In the genomic region with DNA sequence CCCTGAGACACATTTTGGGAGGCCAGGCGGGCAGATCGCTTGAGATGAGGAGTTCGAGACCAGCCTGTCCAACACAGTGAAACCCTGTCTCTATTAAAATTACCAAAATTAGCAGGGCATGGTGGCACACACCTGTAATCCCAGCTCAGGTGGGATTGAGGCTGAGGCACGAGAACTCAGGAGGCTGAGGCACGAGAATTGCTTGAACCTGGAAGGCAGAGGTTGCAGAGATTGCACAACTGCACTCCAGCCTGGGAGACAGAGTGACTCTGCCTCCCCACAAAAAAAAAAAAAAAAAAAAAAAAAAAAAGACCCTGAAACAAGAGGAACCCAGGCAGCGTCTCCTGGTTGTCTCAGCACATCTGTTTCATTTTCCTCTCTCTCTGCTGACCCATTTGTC, we compare ENCODE assay signal across 20 cellular contexts. TPM values are rescaled to one million over a fixed set of nuclear protein-coding genes. Genes with fewer than 3 reads are reported as not detected.
DNase-seq lines count a peak whose midpoint lies in the region; ATAC-seq and TF ChIP-seq lines count a peak whose summit lies in the region.
"Had no signal": no experiment of that assay in that cellular context is flagged by ENCODE, and none has a peak within 500 bp of the region (broad histone marks: within the 10 kb centered on the region; RNA-seq: fewer than 3 reads in every experiment).

No MANE protein-coding gene starts in this region.

- in situ Hi-C loops in mammary epithelial cell (cut with MboI; ENCODE audit: low sequenced_read_pairs in 2 of 2), result loop anchor here in 1 of 2 donors (10.0 kb wide), 1 partner anchor 517 kb away; no protein-coding TSS in a partner anchor

- H3K9me3 Mint-ChIP-seq in MCF 10A (ENCODE audit: unreplicated experiment), result no peaks in the 10 kb centered on the region
- no peaks in the 10 kb centered on the region for H3K9me3 Mint-ChIP-seq in chondrocyte (ENCODE audit: low read depth)
- H3K9me3 Mint-ChIP-seq: CD4-positive, CD25-positive, alpha-beta regulatory T cell had no signal

- peak overlapping the region; percentile 35 for H3K27ac Mint-ChIP-seq in MCF 10A (ENCODE audit: low read depth, unreplicated experiment)
- H3K27ac Mint-ChIP-seq in chondrocyte (ENCODE audit: unreplicated experiment), result peak overlapping the region; percentile 58

- no peak overlapping the region for H3K9ac ChIP-seq in mammary epithelial cell (ENCODE audit: insufficient read depth, low read length)

- H3K4me3 Mint-ChIP-seq in MCF 10A (ENCODE audit: unreplicated experiment), result no peak overlapping the region
- H3K4me3 Mint-ChIP-seq in chondrocyte (ENCODE audit: unreplicated experiment), result no peak overlapping the region
- H3K4me3 Mint-ChIP-seq: CD4-positive, CD25-positive, alpha-beta regulatory T cell had no signal

- dilution Hi-C loops in mammary epithelial cell (cut with HindIII; ENCODE audit: low sequenced_read_pairs), result no loop called here

- H3K27me3 ChIP-seq in mammary epithelial cell (ENCODE audit: insufficient read depth, low read length) (no peaks in the 10 kb centered on the region), neutrophil (no peaks in the 10 kb centered on the region)
- H3K27me3 ChIP-seq: BE2C had no signal

- no peak overlapping the region for H2AFZ ChIP-seq in mammary epithelial cell (ENCODE audit: low read depth, low read length)

- H3K27ac ChIP-seq in mammary epithelial cell (ENCODE audit: insufficient read depth, low read depth, low read length), result no peak overlapping the region
- H3K27ac ChIP-seq in neutrophil, result peak overlapping the region; percentile 33

- H3K4me1 ChIP-seq in mammary epithelial cell (ENCODE audit: insufficient read depth, low read length) (no peaks in the 10 kb centered on the region), neutrophil (ENCODE audit: control insufficient read depth in 1 of 2, insufficient read depth in 1 of 2, low read depth in 1 of 2, low read length in 1 of 2) (peaks cover 21 to 22% of the 10 kb centered on the region in 2 experiments)
- H3K4me1 ChIP-seq: BE2C had no signal

- no peak overlapping the region for H3K4me2 ChIP-seq in mammary epithelial cell (ENCODE audit: insufficient read depth, low read depth, low read length)

- H3K9me3 ChIP-seq in mammary epithelial cell (replicated peaks; ENCODE audit: insufficient read depth, low read length) (no peaks in the 10 kb centered on the region), neutrophil (no peaks in the 10 kb centered on the region)
- H3K9me3 ChIP-seq: BE2C had no signal

- intact Hi-C loops in MCF 10A (cut with micrococcal nuclease) (loop anchor here (5.0 kb wide), 3 partner anchors 45 to 545 kb away; no protein-coding TSS in a partner anchor), mammary epithelial cell (cut with micrococcal nuclease) (loop anchor here (1.0 to 5.0 kb wide), 3 partner anchors 300 to 547 kb away; no protein-coding TSS in a partner anchor)

- POLR2A ChIA-PET in MCF 10A (lab: Yijun Ruan, JAX), result interaction anchor here (0.9 kb wide), 1 partner anchor 547 kb away, joined by 3 read pairs; no protein-coding TSS in a partner anchor

- H3K4me1 Mint-ChIP-seq in MCF 10A (ENCODE audit: insufficient read depth, unreplicated experiment) (peaks cover 16% of the 10 kb centered on the region), chondrocyte (ENCODE audit: low read depth) (peaks cover 70% of the 10 kb centered on the region)

- peaks cover 49% of the 10 kb centered on the region for H3K79me2 ChIP-seq in mammary epithelial cell (ENCODE audit: insufficient read depth, low read length)

- 98% methylated on average over 4 of the region's 6 CpGs for WGBS in mammary epithelial cell (ENCODE audit: low coverage, missing lambda C conversion rate)

- H3K4me3 ChIP-seq in mammary epithelial cell (replicated peaks in 1 of 3; ENCODE audit: insufficient read depth in 1 of 3, low read depth in 2 of 3, low read length in 3 of 3) (no peak overlapping the region), neutrophil (ENCODE audit: low read depth in 1 of 2, low read length in 1 of 2) (no peak overlapping the region)

- H3K27me3 Mint-ChIP-seq in MCF 10A (ENCODE audit: insufficient read depth, unreplicated experiment) (no peaks in the 10 kb centered on the region), chondrocyte (ENCODE audit: low read depth) (no peaks in the 10 kb centered on the region)
- H3K27me3 Mint-ChIP-seq: CD4-positive, CD25-positive, alpha-beta regulatory T cell had no signal

- TF ChIP-seq CTCF in MCF 10A (IDR thresholded peaks at IDR 0.05; ENCODE audit: unreplicated experiment) (no peak), mammary epithelial cell (conservative IDR thresholded peaks at IDR 0.05 in 1 of 2, IDR thresholded peaks at IDR 0.05 in 1 of 2; ENCODE audit: extremely low read depth in 1 of 2, insufficient read depth in 1 of 2, low read depth in 1 of 2, low read length in 2 of 2) (no peak), chondrocyte (IDR thresholded peaks at IDR 0.05) (no peak), neutrophil (IDR thresholded peaks at IDR 0.05) (no peak)

- H4K20me1 ChIP-seq in mammary epithelial cell (ENCODE audit: insufficient read depth, low read length), result no peaks in the 10 kb centered on the region

- peaks cover 7% of the 10 kb centered on the region for H3K36me3 Mint-ChIP-seq in MCF 10A (ENCODE audit: insufficient read depth, unreplicated experiment)
- no peaks in the 10 kb centered on the region for H3K36me3 Mint-ChIP-seq in chondrocyte (ENCODE audit: low read depth)

- no TSS peak for BruUV-seq in MCF 10A (replicated peaks; lab: Mats Ljungman, UMichigan)
- no TSS peak for BruUV-seq in mammary epithelial cell (replicated peaks; lab: Mats Ljungman, UMichigan)

- ATAC-seq in HG03460 (IDR thresholded peaks at IDR 0.05; ENCODE audit: unreplicated experiment), result no peak

- DNase-seq in MCF 10A (ENCODE audit: unreplicated experiment), result no peak
- no peak for DNase-seq in mammary epithelial cell
- no peak for DNase-seq in chondrocyte (ENCODE audit: low spot score)
- DNase-seq in GM19238 (ENCODE audit: insufficient read length, low spot score), result no peak
- no peak for DNase-seq in cerebellum (ENCODE audit: low spot score)
- no peak for DNase-seq in stimulated activated CD4-positive, alpha-beta T cell treated with anti-CD3 and anti-CD28 coated beads, Interleukin-15, amount 100 ng/mL, for 24 hours
- DNase-seq: BE2C; CD4-positive, CD25-positive, alpha-beta regulatory T cell; COR-L47; DMS153; GDM1; KG1; NCI-H1092; NCI-H146; NCI-H2081; NCI-H510A; NCI-H748 treated with DMSO at 0.1 percent for 48 hours; SHP77 had no signal

- CTCF ChIA-PET in MCF 10A (lab: Yijun Ruan, JAX), result interaction anchor here (0.5 to 3.4 kb wide), 11 partner anchors 24 to 630 kb away, joined by 3 to 52 read pairs (median 6); partner anchors contain the start of gene PGM1
- CTCF ChIA-PET in mammary epithelial cell (lab: Charles Lee; ENCODE audit: low non-redundant PET), result no interaction called here

- no peaks in the 10 kb centered on the region for H3K36me3 ChIP-seq in mammary epithelial cell (ENCODE audit: insufficient read depth, low read length)
- H3K36me3 ChIP-seq in neutrophil, result no peaks in the 10 kb centered on the region
- H3K36me3 ChIP-seq: BE2C had no signal

RNA-seq across cellular contexts. Expression of gene PGM1, which starts 24.2 kb away (rescaled TPM):
- total RNA-seq in MCF 10A (2022) (60.2 and 77.9 TPM in 2 replicates), mammary epithelial cell (100 to 1,000 TPM in 1 of 2 donors, 10 to 100 TPM in 1; 93.7 to 177 TPM), chondrocyte (96.9 to 111 TPM (median 104 TPM) in 3 replicates), cerebellum (16.2 TPM)
- 76.6 TPM for polyA plus RNA-seq in mammary epithelial cell
- polyA minus RNA-seq in mammary epithelial cell, result 158 TPM
